1 cellular context compared by ENCODE assay signal in genomic region chr12:119665164-119665929, GRCh38.
A peak's percentile ranks its signal among the peaks of the same experiment; 100 is the strongest.
TF ChIP-seq lines count a peak whose summit lies in the region.

No MANE protein-coding gene starts in this region.

TF ChIP-seq in K562, 482 proteins besides CTCF, POLR2A, EP300 and RAD21 (continued from another document and continues in another):
- TF ChIP-seq ZNF280A (IDR thresholded peaks at IDR 0.05; ENCODE audit: low read depth, partially characterized antibody) (no peak), PCBP1 (IDR thresholded peaks at IDR 0.05; ENCODE audit: low read depth, low read length, poor library complexity, severe bottlenecking) (no peak), ZNF143 (CRISPR knock-in tag; IDR thresholded peaks at IDR 0.05) (no peak), TGIF2 (CRISPR knock-in tag; IDR thresholded peaks at IDR 0.05) (no peak), KHSRP (IDR thresholded peaks at IDR 0.05) (peak; percentile 97), RFX5 (IDR thresholded peaks at IDR 0.05; ENCODE audit: low read depth, low read length) (no peak), YY1 (IDR thresholded peaks at IDR 0.05; ENCODE audit: borderline replicate concordance in 1 of 3, control insufficient read depth in 1 of 3, extremely low read depth in 1 of 3, insufficient read depth in 3 of 3, insufficient read length in 1 of 3, insufficient replicate concordance in 2 of 3, low read depth in 1 of 3, low read length in 2 of 3) (no peak), XRCC4 (IDR thresholded peaks at IDR 0.05; ENCODE audit: extremely low read depth, insufficient read depth, insufficient read length) (no peak), HCFC1 (IDR thresholded peaks at IDR 0.05; ENCODE audit: low read depth, low read length) (no peak), RBM25 (IDR thresholded peaks at IDR 0.05; ENCODE audit: low read depth, low read length, severe bottlenecking) (no peak), ZNF639 (CRISPR knock-in tag; conservative IDR thresholded peaks at IDR 0.05 in 1 of 2, IDR thresholded peaks at IDR 0.05 in 1 of 2) (peak in 1 of 2 experiments; percentile 98; a peak in 2 of 4 replicates), ZFP36 (IDR thresholded peaks at IDR 0.05; ENCODE audit: low read depth, low read length, partially characterized antibody) (no peak), PATZ1 (CRISPR knock-in tag; IDR thresholded peaks at IDR 0.05; ENCODE audit: borderline replicate concordance) (no peak), NRF1 (conservative IDR thresholded peaks at IDR 0.05 in 1 of 2, IDR thresholded peaks at IDR 0.05 in 1 of 2) (peak in 1 of 2 experiments; percentile 7; a peak in 1 of 4 replicates), SUPT5H (IDR thresholded peaks at IDR 0.05) (no peak), RBM22 (IDR thresholded peaks at IDR 0.05; ENCODE audit: low read depth, low read length, poor library complexity, severe bottlenecking) (no peak), ZNF175 (CRISPR knock-in tag; IDR thresholded peaks at IDR 0.05; ENCODE audit: low read depth) (peak; percentile 99), FOXA1 (IDR thresholded peaks at IDR 0.05; ENCODE audit: borderline replicate concordance) (no peak), MAFK (IDR thresholded peaks at IDR 0.05; ENCODE audit: low read length) (peak; percentile 26; the same call in 1 of the 2 replicates), ASH1L (IDR thresholded peaks at IDR 0.05; ENCODE audit: borderline replicate concordance, low read depth, partially characterized antibody) (no peak), ZNF444 (CRISPR knock-in tag; IDR thresholded peaks at IDR 0.05) (0 out of 2 replicates have a peak, but pooled peaks have one; percentile 51), PHB2 (IDR thresholded peaks at IDR 0.05; ENCODE audit: low read depth) (peak; percentile 99), MCM2 (IDR thresholded peaks at IDR 0.05; ENCODE audit: low read depth) (no peak), UBTF (IDR thresholded peaks at IDR 0.05; ENCODE audit: borderline replicate concordance in 1 of 2, low read depth in 2 of 2, low read length in 2 of 2) (no peak), MYBL2 (IDR thresholded peaks at IDR 0.05; ENCODE audit: low read depth) (peak; percentile 46; the same call in 1 of the 2 replicates), MYBL2 (CRISPR knock-in tag; IDR thresholded peaks at IDR 0.05; ENCODE audit: borderline replicate concordance) (no peak), ATF1 (CRISPR knock-in tag; IDR thresholded peaks at IDR 0.05) (no peak), ATF1 (tag; IDR thresholded peaks at IDR 0.05) (peak; percentile 84), SP1 (CRISPR knock-in tag; IDR thresholded peaks at IDR 0.05) (peak; percentile 61), MAFF (IDR thresholded peaks at IDR 0.05; ENCODE audit: low read length) (peak; percentile 27; the same call in 1 of the 2 replicates), LEF1 (IDR thresholded peaks at IDR 0.05) (peak; percentile 100), NR3C1 (CRISPR knock-in tag; IDR thresholded peaks at IDR 0.05) (no peak), ZNF57 (CRISPR knock-in tag; IDR thresholded peaks at IDR 0.05) (no peak), ZNF41 (CRISPR knock-in tag; conservative IDR thresholded peaks at IDR 0.05) (peak; percentile 87), ARNT (IDR thresholded peaks at IDR 0.05) (peak; percentile 99), POLR2AphosphoS5 (IDR thresholded peaks at IDR 0.05; ENCODE audit: control insufficient read depth, insufficient read depth, low read depth, low read length) (peak; percentile 100), KDM1A (IDR thresholded peaks at IDR 0.05) (peak; percentile 99), NCOA2 (IDR thresholded peaks at IDR 0.05; ENCODE audit: partially characterized antibody in 2 of 2) (peak in 1 of 2 experiments; percentile 87), DDX20 (tag; IDR thresholded peaks at IDR 0.05; ENCODE audit: low read depth) (peak; percentile 85), SNIP1 (IDR thresholded peaks at IDR 0.05; ENCODE audit: low read depth) (no peak), NR2C2 (CRISPR knock-in tag; IDR thresholded peaks at IDR 0.05) (no peak), NR2C2 (tag; IDR thresholded peaks at IDR 0.05) (peak; percentile 51), KAT2B (IDR thresholded peaks at IDR 0.05; ENCODE audit: low read depth, low read length) (no peak), PHB (CRISPR knock-in tag; IDR thresholded peaks at IDR 0.05) (no peak), ZNF445 (CRISPR knock-in tag; IDR thresholded peaks at IDR 0.05; ENCODE audit: low read depth) (peak; percentile 64; the same call in 1 of the 2 replicates), HDAC2 (IDR thresholded peaks at IDR 0.05) (peak; percentile 98), HLTF (IDR thresholded peaks at IDR 0.05) (peak; percentile 97; the same call in 1 of the 2 replicates), ZNF589 (CRISPR knock-in tag; IDR thresholded peaks at IDR 0.05; ENCODE audit: low read depth) (peak; percentile 100), RAD51 (IDR thresholded peaks at IDR 0.05; ENCODE audit: borderline replicate concordance, low read depth) (peak; percentile 69; the same call in 1 of the 2 replicates), MEF2A (IDR thresholded peaks at IDR 0.05; ENCODE audit: control insufficient read depth, low read depth, low read length) (peak; percentile 68; the same call in 1 of the 2 replicates), STAT6 (CRISPR knock-in tag; IDR thresholded peaks at IDR 0.05) (no peak), ZNF280B (CRISPR knock-in tag; IDR thresholded peaks at IDR 0.05) (no peak), BHLHE40 (IDR thresholded peaks at IDR 0.05; ENCODE audit: low read length) (peak; percentile 95), SRSF1 (IDR thresholded peaks at IDR 0.05; ENCODE audit: low read depth, low read length) (no peak), TCF7 (IDR thresholded peaks at IDR 0.05; ENCODE audit: borderline replicate concordance) (peak; percentile 92)
- TF ChIP-seq, protein P1, sequence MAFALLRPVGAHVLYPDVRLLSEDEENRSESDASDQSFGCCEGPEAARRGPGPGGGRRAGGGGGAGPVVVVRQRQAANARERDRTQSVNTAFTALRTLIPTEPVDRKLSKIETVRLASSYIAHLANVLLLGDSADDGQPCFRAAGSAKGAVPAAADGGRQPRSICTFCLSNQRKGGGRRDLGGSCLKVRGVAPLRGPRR (CRISPR knock-in tag; IDR thresholded peaks at IDR 0.05) = peak; percentile 22; the same call in 1 of the 2 replicates
- TF ChIP-seq, protein P2, sequence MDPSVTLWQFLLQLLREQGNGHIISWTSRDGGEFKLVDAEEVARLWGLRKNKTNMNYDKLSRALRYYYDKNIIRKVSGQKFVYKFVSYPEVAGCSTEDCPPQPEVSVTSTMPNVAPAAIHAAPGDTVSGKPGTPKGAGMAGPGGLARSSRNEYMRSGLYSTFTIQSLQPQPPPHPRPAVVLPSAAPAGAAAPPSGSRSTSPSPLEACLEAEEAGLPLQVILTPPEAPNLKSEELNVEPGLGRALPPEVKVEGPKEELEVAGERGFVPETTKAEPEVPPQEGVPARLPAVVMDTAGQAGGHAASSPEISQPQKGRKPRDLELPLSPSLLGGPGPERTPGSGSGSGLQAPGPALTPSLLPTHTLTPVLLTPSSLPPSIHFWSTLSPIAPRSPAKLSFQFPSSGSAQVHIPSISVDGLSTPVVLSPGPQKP (CRISPR knock-in tag; IDR thresholded peaks at IDR 0.05) = no peak
- TF ChIP-seq, protein P3, sequence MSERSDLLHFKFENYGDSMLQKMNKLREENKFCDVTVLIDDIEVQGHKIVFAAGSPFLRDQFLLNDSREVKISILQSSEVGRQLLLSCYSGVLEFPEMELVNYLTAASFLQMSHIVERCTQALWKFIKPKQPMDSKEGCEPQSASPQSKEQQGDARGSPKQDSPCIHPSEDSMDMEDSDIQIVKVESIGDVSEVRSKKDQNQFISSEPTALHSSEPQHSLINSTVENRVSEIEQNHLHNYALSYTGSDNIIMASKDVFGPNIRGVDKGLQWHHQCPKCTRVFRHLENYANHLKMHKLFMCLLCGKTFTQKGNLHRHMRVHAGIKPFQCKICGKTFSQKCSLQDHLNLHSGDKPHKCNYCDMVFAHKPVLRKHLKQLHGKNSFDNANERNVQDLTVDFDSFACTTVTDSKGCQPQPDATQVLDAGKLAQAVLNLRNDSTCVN (CRISPR knock-in tag; IDR thresholded peaks at IDR 0.05) = peak; percentile 78; the same call in 1 of the 2 replicates
